ENCODE assay signal across 11 cellular contexts in genomic region chr17:44967907-44968224, GRCh38. TPM values are rescaled to one million over a fixed set of nuclear protein-coding genes. Genes with fewer than 3 reads are reported as not detected.
DNase-seq lines count a peak whose midpoint lies in the region; ATAC-seq, FAIRE-seq and TF ChIP-seq lines count a peak whose summit lies in the region.
"Had no signal": no experiment of that assay in that cellular context is flagged by ENCODE, and none has a peak within 500 bp of the region (broad histone marks: within the 10 kb centered on the region; RNA-seq: fewer than 3 reads in every experiment).

No MANE protein-coding gene starts in this region.

- H3K27me3 ChIP-seq in HepG2 (ENCODE audit: control insufficient read depth in 1 of 2, insufficient read depth in 2 of 2, low read length in 2 of 2) (peaks cover 35 to 79% of the 10 kb centered on the region in 2 experiments), right lobe of liver (peaks cover 0 to 26% of the 10 kb centered on the region in 2 donors), IMR-90 (ENCODE audit: control insufficient read depth, insufficient read depth, low read length) (peaks cover 50% of the 10 kb centered on the region), gastroesophageal sphincter (peaks cover 43% of the 10 kb centered on the region), endodermal cell (ENCODE audit: control insufficient read depth, insufficient read depth, low read length, poor library complexity, severe bottlenecking) (peaks cover 75% of the 10 kb centered on the region)

- no peak overlapping the region for H3K27ac ChIP-seq in HepG2 (ENCODE audit: extremely low read length, insufficient read depth, low read length)
- no peak overlapping the region for H3K27ac ChIP-seq in right lobe of liver
- no peak overlapping the region for H3K27ac ChIP-seq in IMR-90 (ENCODE audit: insufficient read depth, low read length)
- H3K27ac ChIP-seq in gastroesophageal sphincter, result no peak overlapping the region
- no peak overlapping the region for H3K27ac ChIP-seq in urinary bladder (ENCODE audit: low read depth)
- H3K27ac ChIP-seq in endodermal cell (ENCODE audit: low read depth, low read length), result no peak overlapping the region

- intact Hi-C loops in HepG2 (cut with micrococcal nuclease; ENCODE audit: unreplicated experiment) (no loop called here), right lobe of liver (cut with DNase I) (no loop called here), IMR-90 (cut with micrococcal nuclease) (no loop called here)

- no peak overlapping the region for H3K4me3 Mint-ChIP-seq in endodermal cell

- H3K36me3 ChIP-seq in HepG2 (replicated peaks in 1 of 2; ENCODE audit: control insufficient read depth in 1 of 2, insufficient read depth in 2 of 2, low read length in 2 of 2) (no peaks in the 10 kb centered on the region), right lobe of liver (no peaks in the 10 kb centered on the region), IMR-90 (ENCODE audit: control insufficient read depth, insufficient read depth, low read length) (no peaks in the 10 kb centered on the region), gastroesophageal sphincter (no peaks in the 10 kb centered on the region), urinary bladder (ENCODE audit: insufficient read depth) (no peaks in the 10 kb centered on the region), endodermal cell (ENCODE audit: control insufficient read depth, insufficient read depth, low read length) (no peaks in the 10 kb centered on the region)

- no peaks in the 10 kb centered on the region for H3K79me1 ChIP-seq in IMR-90 (ENCODE audit: low read depth in 1 of 2, low read length in 2 of 2)

- peak overlapping the region in 1 of 3 experiments; percentile 44; a peak in 1 of 6 replicates for H3K4me3 ChIP-seq in HepG2 (replicated peaks in 1 of 3; ENCODE audit: insufficient read depth in 1 of 3, low read depth in 2 of 3, low read length in 3 of 3)
- H3K4me3 ChIP-seq in right lobe of liver, result peak overlapping the region in 1 of 3 donors; percentile 16
- H3K4me3 ChIP-seq in IMR-90 (ENCODE audit: insufficient read depth, low read depth, low read length), result peak overlapping the region; percentile 32
- peak overlapping the region in 1 of 2 donors; percentile 55 for H3K4me3 ChIP-seq in gastroesophageal sphincter
- peak overlapping the region; percentile 43 for H3K4me3 ChIP-seq in urinary bladder (ENCODE audit: low read depth, low read length)
- H3K4me3 ChIP-seq in endodermal cell (ENCODE audit: low read length), result no peak overlapping the region

- H3K4me2 ChIP-seq in HepG2 (ENCODE audit: low read depth, low read length) (peak overlapping the region; percentile 19), IMR-90 (ENCODE audit: low read depth, low read length) (peak overlapping the region; percentile 17; the same call in 1 of the 2 replicates)

- TF ChIP-seq RAD21 in HepG2 (CRISPR knock-in tag; IDR thresholded peaks at IDR 0.05) (no peak; the same call in 1 of the 2 replicates), IMR-90 (IDR thresholded peaks at IDR 0.05; ENCODE audit: low read length) (no peak)

- H3K9me3 Mint-ChIP-seq in endodermal cell, result peaks cover 3% of the 10 kb centered on the region

- dilution Hi-C loops in IMR-90 (cut with HindIII; ENCODE audit: low sequenced_read_pairs, unreplicated experiment), result no loop called here

- no peak overlapping the region for H4K91ac ChIP-seq in IMR-90 (ENCODE audit: insufficient read depth, low read depth, low read length)

- no peak overlapping the region for H4K8ac ChIP-seq in IMR-90 (ENCODE audit: low read depth in 2 of 2, low read length in 2 of 2)

- POLR2A ChIA-PET in HepG2 (lab: Yijun Ruan, JAX) (interaction anchor here (0.6 to 1.7 kb wide), 4 partner anchors 13 to 966 kb away, joined by 3 to 10 read pairs (median 3); partner anchors contain the start of gene HEXIM1), IMR-90 (lab: Charles Lee; ENCODE audit: unreplicated experiment) (no interaction called here)

- no peak overlapping the region for H4K5ac ChIP-seq in IMR-90 (ENCODE audit: low read depth, low read length)

- H3K9me3 ChIP-seq in HepG2 (ENCODE audit: low read length) (no peaks in the 10 kb centered on the region), right lobe of liver (no peaks in the 10 kb centered on the region), IMR-90 (ENCODE audit: control insufficient read depth, insufficient read depth, low read length) (no peaks in the 10 kb centered on the region), gastroesophageal sphincter (no peaks in the 10 kb centered on the region), endodermal cell (ENCODE audit: control insufficient read depth, low read length) (peaks cover 7% of the 10 kb centered on the region)

- no peak overlapping the region for H3K14ac ChIP-seq in IMR-90 (replicated peaks; ENCODE audit: low read depth, low read length)

- no peaks in the 10 kb centered on the region for H3K36me3 Mint-ChIP-seq in endodermal cell (ENCODE audit: low read depth)

- no peak for FAIRE-seq in HepG2 (lab: Jason Lieb, UNC)
- FAIRE-seq: TTC549 had no signal

- in situ Hi-C loops in HepG2 (cut with HindIII; ENCODE audit: extremely low pct_ligation_motif_present, low pct_unique_long_range_greater_than_20kb) (no loop called here), IMR-90 (cut with MboI; ENCODE audit: low sequenced_read_pairs) (no loop called here)

- no peak overlapping the region for H2BK120ac ChIP-seq in IMR-90 (ENCODE audit: low read depth, low read length)

- H2BK15ac ChIP-seq in IMR-90 (ENCODE audit: low read depth, low read length), result no peak overlapping the region

- no peak overlapping the region for H3K9ac ChIP-seq in HepG2 (ENCODE audit: insufficient read depth, low read depth, low read length)
- no peak overlapping the region for H3K9ac ChIP-seq in IMR-90 (ENCODE audit: low read depth, low read length)
- no peak overlapping the region for H3K9ac ChIP-seq in endodermal cell (ENCODE audit: extremely low read depth, low read length, poor library complexity, severe bottlenecking)

- no peak for TF ChIP-seq CTCF in HepG2 (CRISPR knock-in tag; IDR thresholded peaks at IDR 0.05)
- TF ChIP-seq CTCF in right lobe of liver (IDR thresholded peaks at IDR 0.05), result no peak
- no peak for TF ChIP-seq CTCF in IMR-90 (conservative IDR thresholded peaks at IDR 0.05; ENCODE audit: low read depth, low read length)
- TF ChIP-seq CTCF in gastroesophageal sphincter (IDR thresholded peaks at IDR 0.05), result no peak
- no peak for TF ChIP-seq CTCF in endodermal cell (conservative IDR thresholded peaks at IDR 0.05)

- no peak overlapping the region for H3K27ac Mint-ChIP-seq in endodermal cell

- H3K56ac ChIP-seq in IMR-90 (ENCODE audit: extremely low read depth, insufficient read depth, low read length), result no peak overlapping the region

- TF ChIP-seq POLR2A in HepG2 (IDR thresholded peaks at IDR 0.05; ENCODE audit: insufficient read depth in 1 of 2, low read depth in 2 of 2, low read length in 2 of 2) (no peak), right lobe of liver (IDR thresholded peaks at IDR 0.05) (no peak), IMR-90 (IDR thresholded peaks at IDR 0.05; ENCODE audit: low read depth, low read length) (no peak), gastroesophageal sphincter (IDR thresholded peaks at IDR 0.05) (no peak)

- no peak overlapping the region for H2AK9ac ChIP-seq in IMR-90 (replicated peaks; ENCODE audit: low read depth, low read length, poor library complexity)

- peaks cover 4% of the 10 kb centered on the region for H3K9me1 ChIP-seq in IMR-90 (ENCODE audit: insufficient read depth, low read length)

- peaks cover 17% of the 10 kb centered on the region for H3K4me1 Mint-ChIP-seq in endodermal cell

- H4K20me1 ChIP-seq in HepG2 (ENCODE audit: insufficient read depth, low read length) (no peaks in the 10 kb centered on the region), IMR-90 (ENCODE audit: insufficient read depth, low read length) (no peaks in the 10 kb centered on the region; the same call in 1 of the 2 replicates)

- no peak for TF ChIP-seq EP300 in HepG2 (IDR thresholded peaks at IDR 0.05; ENCODE audit: low read depth in 2 of 2, low read length in 2 of 2)
- TF ChIP-seq EP300 in HepG2 (CRISPR knock-in tag; IDR thresholded peaks at IDR 0.05; ENCODE audit: borderline replicate concordance), result no peak
- no peak for TF ChIP-seq EP300 in gastroesophageal sphincter (IDR thresholded peaks at IDR 0.05)

- peaks cover 83% of the 10 kb centered on the region for H3K27me3 Mint-ChIP-seq in endodermal cell (ENCODE audit: insufficient read depth)

- H2BK20ac ChIP-seq in IMR-90 (ENCODE audit: low read depth, low read length), result no peak overlapping the region

- no peak overlapping the region for H2BK5ac ChIP-seq in IMR-90 (ENCODE audit: low read depth, low read length, poor library complexity, severe bottlenecking)

- ATAC-seq in HepG2, result no peak
- ATAC-seq in right lobe of liver, result no peak
- no peak for ATAC-seq in IMR-90 (ENCODE audit: low read depth)
- ATAC-seq in gastroesophageal sphincter, result peak; percentile 23
- no peak for ATAC-seq in GM21717 (IDR thresholded peaks at IDR 0.05; ENCODE audit: unreplicated experiment)

- H3K4ac ChIP-seq in IMR-90 (ENCODE audit: low read depth, low read length), result no peak overlapping the region

- 42% methylated on average over 22 of the region's 47 CpGs for WGBS in HepG2 (ENCODE audit: low lambda C conversion rate)
- WGBS in right lobe of liver (ENCODE audit: insufficient coverage, low coverage, low lambda C conversion rate, missing lambda C conversion rate), result no CpG with 5 or more reads among the region's 47 CpGs
- WGBS in IMR-90 (ENCODE audit: extremely low coverage in 2 of 2, insufficient read length in 1 of 2), 2 experiments, result 3% methylated on average over 33 of the region's 47 CpGs; no CpG with 5 or more reads in 1 of the 2 experiments
- no CpG with 5 or more reads among the region's 47 CpGs for WGBS in gastroesophageal sphincter (ENCODE audit: low coverage in 1 of 2), 2 donors
- WGBS in urinary bladder, result under 1% methylated on average over 47 of the region's 47 CpGs
- WGBS in endodermal cell (ENCODE audit: insufficient coverage in 1 of 2, insufficient read length in 1 of 2), 2 experiments, result 0 to 1% methylated on average over 6 to 47 of the region's 47 CpGs

- H2AFZ ChIP-seq in HepG2 (ENCODE audit: low read length) (no peak overlapping the region), IMR-90 (replicated peaks; ENCODE audit: low read length, poor library complexity) (peak overlapping the region; percentile 75)

- H3K4me1 ChIP-seq in HepG2 (ENCODE audit: insufficient read depth, low read length), result peaks cover 33% of the 10 kb centered on the region
- peaks cover 0 to 17% (median 0%) of the 10 kb centered on the region in 4 donors for H3K4me1 ChIP-seq in right lobe of liver
- peaks cover 11% of the 10 kb centered on the region for H3K4me1 ChIP-seq in IMR-90 (ENCODE audit: control insufficient read depth, insufficient read depth, low read length)
- H3K4me1 ChIP-seq in gastroesophageal sphincter, result peaks cover 0 to 55% (median 22%) of the 10 kb centered on the region in 3 donors
- peaks cover 2% of the 10 kb centered on the region for H3K4me1 ChIP-seq in urinary bladder (ENCODE audit: insufficient read depth)
- no peaks in the 10 kb centered on the region for H3K4me1 ChIP-seq in endodermal cell (ENCODE audit: control insufficient read depth, insufficient read depth, low read length)

- H3K79me2 ChIP-seq in HepG2 (ENCODE audit: insufficient read depth, low read length), result no peaks in the 10 kb centered on the region

- no peak overlapping the region for H3K18ac ChIP-seq in IMR-90 (ENCODE audit: low read depth, low read length)

- BruUV-seq in HepG2 (replicated peaks; lab: Mats Ljungman, UMichigan) (no TSS peak), IMR-90 (replicated peaks; lab: Mats Ljungman, UMichigan) (no TSS peak)

- CTCF ChIA-PET in HepG2 (lab: Yijun Ruan, JAX; ENCODE audit: low intra/inter-chr PET ratio, low total read pairs), result no interaction called here
- CTCF ChIA-PET in IMR-90 (lab: Yijun Ruan, JAX), result interaction anchor here (0.6 kb wide), 2 partner anchors 27 to 52 kb away, joined by 3 read pairs; no protein-coding TSS in a partner anchor

- DNase-seq in HepG2 (ENCODE audit: low spot score) (no peak), right lobe of liver (no peak), IMR-90 (no peak), midbrain (lab: John Stamatoyannopoulos, UW) (no peak), endodermal cell (no peak)
- DNase-seq: NK-92 treated with Interleukin-12 subunit alpha and Interleukin-12 subunit beta, amount 100 ng/mL, for 24 hours had no signal

- no peak overlapping the region for H3K23ac ChIP-seq in IMR-90 (ENCODE audit: low read depth, low read length)

- H2AK5ac ChIP-seq in IMR-90 (ENCODE audit: low read depth, low read length), result no peak overlapping the region

RNA-seq across cellular contexts. Expression of gene C1QL1, which starts 0.2 kb away (rescaled TPM):
- total RNA-seq in HepG2 (2016; rRNA removed; fragmentation: Illumina TruSeq; extraction: Trizol) (0.11 TPM in 1 of 2 replicates, not detected in the other), right lobe of liver (under 1 TPM in 4 of 6 experiments, not detected in 2; 0.31 to 0.62 (median 0.38) TPM), IMR-90 (2012; rRNA removed) (0.18 and 0.28 TPM in 2 replicates), gastroesophageal sphincter (1 to 10 TPM; 4.1 to 7.1 (median 5.0) TPM), urinary bladder (12.6 TPM), endodermal cell (1 to 10 TPM; 1.4 to 2.7 TPM)
- not detected in 2 replicates for total RNA-seq in HepG2 (2016; cell fraction: cytosol; rRNA removed; fragmentation: Illumina TruSeq; extraction: Trizol; ENCODE audit: low read depth)
- total RNA-seq in HepG2 (2016; cell fraction: insoluble cytoplasmic fraction; rRNA removed; fragmentation: Illumina TruSeq; extraction: Trizol), result not detected in 2 replicates
- 0.14 TPM in 1 of 2 replicates, not detected in the other for total RNA-seq in HepG2 (2016; cell fraction: membrane; rRNA removed; fragmentation: Illumina TruSeq; extraction: Trizol)
- not detected in 2 replicates for total RNA-seq in HepG2 (2016; cell fraction: nucleus; rRNA removed; fragmentation: Illumina TruSeq; extraction: Trizol)
- polyA plus RNA-seq in HepG2 (2011; rRNA removed) (0.07 and 0.11 TPM in 2 replicates), IMR-90 (2012; rRNA removed) (0.84 and 1.5 TPM in 2 replicates), urinary bladder (15.1 TPM)
- 0.10 and 0.20 TPM in 2 replicates for polyA plus RNA-seq in HepG2 (2011; cell fraction: cytosol; rRNA removed)
- 0.14 TPM in 1 of 2 replicates, not detected in the other for polyA plus RNA-seq in HepG2 (2011; cell fraction: nucleus; rRNA removed)
- polyA plus RNA-seq in HepG2 (2012), result 0.24 TPM in 1 of 2 replicates, not detected in the other
- polyA plus RNA-seq in HepG2 (2016; cell fraction: cytosol; fragmentation: Illumina TruSeq; extraction: Trizol; ENCODE audit: low read depth), result 0.38 and 0.43 TPM in 2 replicates
- polyA plus RNA-seq in HepG2 (2016; cell fraction: insoluble cytoplasmic fraction; fragmentation: Illumina TruSeq; extraction: Trizol; ENCODE audit: low read depth), result not detected in 2 replicates
- 0.15 and 0.29 TPM in 2 replicates for polyA plus RNA-seq in HepG2 (2016; cell fraction: membrane; fragmentation: Illumina TruSeq; extraction: Trizol; ENCODE audit: low read depth)
- polyA plus RNA-seq in HepG2 (2016; cell fraction: nucleus; fragmentation: Illumina TruSeq; extraction: Trizol; ENCODE audit: insufficient read depth, low read depth), result not detected in 2 replicates
- polyA minus RNA-seq in HepG2 (2011; rRNA and poly(A)+ RNA removed; ENCODE audit: low replicate concordance), result 1.1 TPM in 1 of 2 replicates, not detected in the other
- polyA minus RNA-seq in HepG2 (2011; cell fraction: cytosol; rRNA and poly(A)+ RNA removed), result not detected in 2 replicates
- polyA minus RNA-seq in HepG2 (2011; cell fraction: nucleus; rRNA and poly(A)+ RNA removed), result not detected in 2 replicates
- polyA plus RNA-seq in IMR-90 (2012; cell fraction: cytosol; rRNA removed), result 1.6 and 4.1 TPM in 2 replicates
- 0.71 and 1.2 TPM in 2 replicates for polyA plus RNA-seq in IMR-90 (2012; cell fraction: nucleus; rRNA removed; ENCODE audit: low replicate concordance)
- polyA plus RNA-seq in endodermal cell (2013, experiment 1 of 2), result 13.9 TPM
- polyA plus RNA-seq in endodermal cell (2013, experiment 2 of 2), result 12.4 TPM

RNA-seq across cellular contexts. Expression of gene KIF18B, which starts 20.3 kb away (rescaled TPM):
- 14.5 and 15.3 TPM in 2 replicates for total RNA-seq in HepG2 (2016; rRNA removed; fragmentation: Illumina TruSeq; extraction: Trizol)
- total RNA-seq in HepG2 (2016; cell fraction: cytosol; rRNA removed; fragmentation: Illumina TruSeq; extraction: Trizol; ENCODE audit: low read depth), result 9.5 and 10.9 TPM in 2 replicates
- total RNA-seq in HepG2 (2016; cell fraction: insoluble cytoplasmic fraction; rRNA removed; fragmentation: Illumina TruSeq; extraction: Trizol), result 10.5 and 15.3 TPM in 2 replicates
- total RNA-seq in HepG2 (2016; cell fraction: membrane; rRNA removed; fragmentation: Illumina TruSeq; extraction: Trizol), result 11.6 and 11.8 TPM in 2 replicates
- total RNA-seq in HepG2 (2016; cell fraction: nucleus; rRNA removed; fragmentation: Illumina TruSeq; extraction: Trizol), result 16.1 and 18.1 TPM in 2 replicates
- polyA plus RNA-seq in HepG2 (2011; rRNA removed), result 13.2 and 15.2 TPM in 2 replicates
- polyA plus RNA-seq in HepG2 (2011; cell fraction: cytosol; rRNA removed), result 3.7 and 7.3 TPM in 2 replicates
- polyA plus RNA-seq in HepG2 (2011; cell fraction: nucleus; rRNA removed), result 33.4 and 44.5 TPM in 2 replicates
- polyA plus RNA-seq in HepG2 (2012), result 4.1 and 7.4 TPM in 2 replicates
- polyA plus RNA-seq in HepG2 (2016; cell fraction: cytosol; fragmentation: Illumina TruSeq; extraction: Trizol; ENCODE audit: low read depth), result 1.2 and 1.7 TPM in 2 replicates
- 11.3 and 16.8 TPM in 2 replicates for polyA plus RNA-seq in HepG2 (2016; cell fraction: insoluble cytoplasmic fraction; fragmentation: Illumina TruSeq; extraction: Trizol; ENCODE audit: low read depth)
- polyA plus RNA-seq in HepG2 (2016; cell fraction: membrane; fragmentation: Illumina TruSeq; extraction: Trizol; ENCODE audit: low read depth), result 3.7 and 5.4 TPM in 2 replicates
- 81.4 and 94.7 TPM in 2 replicates for polyA plus RNA-seq in HepG2 (2016; cell fraction: nucleus; fragmentation: Illumina TruSeq; extraction: Trizol; ENCODE audit: insufficient read depth, low read depth)
- 25.0 and 60.4 TPM in 2 replicates for polyA minus RNA-seq in HepG2 (2011; rRNA and poly(A)+ RNA removed; ENCODE audit: low replicate concordance)
- 8.2 and 9.4 TPM in 2 replicates for polyA minus RNA-seq in HepG2 (2011; cell fraction: cytosol; rRNA and poly(A)+ RNA removed)
- polyA minus RNA-seq in HepG2 (2011; cell fraction: nucleus; rRNA and poly(A)+ RNA removed), result 12.9 and 15.5 TPM in 2 replicates
- under 1 TPM; 0.20 to 0.99 (median 0.35) TPM for total RNA-seq in right lobe of liver
- total RNA-seq in IMR-90 (2012; rRNA removed), result 1.3 and 2.5 TPM in 2 replicates
- polyA plus RNA-seq in IMR-90 (2012; rRNA removed), result 16.0 and 17.4 TPM in 2 replicates
- polyA plus RNA-seq in IMR-90 (2012; cell fraction: cytosol; rRNA removed), result 7.6 and 7.8 TPM in 2 replicates
- polyA plus RNA-seq in IMR-90 (2012; cell fraction: nucleus; rRNA removed; ENCODE audit: low replicate concordance), result 23.3 and 68.0 TPM in 2 replicates
- under 1 TPM in 3 of 4 donors, not detected in 1; 0.08 to 0.35 (median 0.27) TPM for total RNA-seq in gastroesophageal sphincter
- 2.5 TPM for total RNA-seq in urinary bladder
- 0.20 TPM for polyA plus RNA-seq in urinary bladder
- total RNA-seq in endodermal cell, result 10 to 100 TPM; 43.5 to 64.7 TPM
- polyA plus RNA-seq in endodermal cell (2013, experiment 1 of 2), result 45.3 TPM
- polyA plus RNA-seq in endodermal cell (2013, experiment 2 of 2), result 46.4 TPM

RNA-seq across cellular contexts. Expression of gene GFAP, which starts 52.6 kb away (rescaled TPM):
- total RNA-seq in HepG2 (2016; rRNA removed; fragmentation: Illumina TruSeq; extraction: Trizol), result 0.11 and 0.35 TPM in 2 replicates
- total RNA-seq in HepG2 (2016; cell fraction: cytosol; rRNA removed; fragmentation: Illumina TruSeq; extraction: Trizol; ENCODE audit: low read depth), result 0.20 TPM in 1 of 2 replicates, not detected in the other
- total RNA-seq in HepG2 (2016; cell fraction: insoluble cytoplasmic fraction; rRNA removed; fragmentation: Illumina TruSeq; extraction: Trizol), result 0.50 TPM in 1 of 2 replicates, not detected in the other
- total RNA-seq in HepG2 (2016; cell fraction: membrane; rRNA removed; fragmentation: Illumina TruSeq; extraction: Trizol), result 0.10 and 0.22 TPM in 2 replicates
- 0.63 TPM in 1 of 2 replicates, not detected in the other for total RNA-seq in HepG2 (2016; cell fraction: nucleus; rRNA removed; fragmentation: Illumina TruSeq; extraction: Trizol)
- polyA plus RNA-seq in HepG2 (2011; rRNA removed), result 0.16 and 0.29 TPM in 2 replicates
- polyA plus RNA-seq in HepG2 (2011; cell fraction: cytosol; rRNA removed), result 0.08 and 0.24 TPM in 2 replicates
- 0.24 and 0.99 TPM in 2 replicates for polyA plus RNA-seq in HepG2 (2011; cell fraction: nucleus; rRNA removed)
- polyA plus RNA-seq in HepG2 (2012), result 0.13 TPM in 1 of 2 replicates, not detected in the other
- 0.18 TPM in 1 of 2 replicates, not detected in the other for polyA plus RNA-seq in HepG2 (2016; cell fraction: cytosol; fragmentation: Illumina TruSeq; extraction: Trizol; ENCODE audit: low read depth)
- 0.39 TPM in 1 of 2 replicates, not detected in the other for polyA plus RNA-seq in HepG2 (2016; cell fraction: insoluble cytoplasmic fraction; fragmentation: Illumina TruSeq; extraction: Trizol; ENCODE audit: low read depth)
- 0.11 and 0.38 TPM in 2 replicates for polyA plus RNA-seq in HepG2 (2016; cell fraction: membrane; fragmentation: Illumina TruSeq; extraction: Trizol; ENCODE audit: low read depth)
- not detected in 2 replicates for polyA plus RNA-seq in HepG2 (2016; cell fraction: nucleus; fragmentation: Illumina TruSeq; extraction: Trizol; ENCODE audit: insufficient read depth, low read depth)
- 0.78 TPM in 1 of 2 replicates, not detected in the other for polyA minus RNA-seq in HepG2 (2011; rRNA and poly(A)+ RNA removed; ENCODE audit: low replicate concordance)
- not detected in 2 replicates for polyA minus RNA-seq in HepG2 (2011; cell fraction: cytosol; rRNA and poly(A)+ RNA removed)
- not detected in 2 replicates for polyA minus RNA-seq in HepG2 (2011; cell fraction: nucleus; rRNA and poly(A)+ RNA removed)
- total RNA-seq in right lobe of liver, result under 1 TPM; 0.18 to 0.50 (median 0.27) TPM
- 0.18 TPM in 1 of 2 replicates, not detected in the other for total RNA-seq in IMR-90 (2012; rRNA removed)
- polyA plus RNA-seq in IMR-90 (2012; rRNA removed), result 0.19 and 0.40 TPM in 2 replicates
- polyA plus RNA-seq in IMR-90 (2012; cell fraction: cytosol; rRNA removed), result 0.02 and 0.13 TPM in 2 replicates
- polyA plus RNA-seq in IMR-90 (2012; cell fraction: nucleus; rRNA removed; ENCODE audit: low replicate concordance), result 0.05 and 0.18 TPM in 2 replicates
- 1 to 10 TPM in 2 of 4 donors, under 1 TPM in 1, not detected in 1; 0.77 to 3.8 (median 1.1) TPM for total RNA-seq in gastroesophageal sphincter
- 0.53 TPM for total RNA-seq in urinary bladder
- 1.4 TPM for polyA plus RNA-seq in urinary bladder
- total RNA-seq in endodermal cell, result under 1 TPM in 1 of 2 donors, not detected in 1; 0.35 TPM
- 0.11 TPM for polyA plus RNA-seq in endodermal cell (2013, experiment 1 of 2)
- 0.83 TPM for polyA plus RNA-seq in endodermal cell (2013, experiment 2 of 2)
- total RNA-seq: G401 had no signal
